20 cellular contexts compared by ENCODE assay signal in the genomic region with DNA sequence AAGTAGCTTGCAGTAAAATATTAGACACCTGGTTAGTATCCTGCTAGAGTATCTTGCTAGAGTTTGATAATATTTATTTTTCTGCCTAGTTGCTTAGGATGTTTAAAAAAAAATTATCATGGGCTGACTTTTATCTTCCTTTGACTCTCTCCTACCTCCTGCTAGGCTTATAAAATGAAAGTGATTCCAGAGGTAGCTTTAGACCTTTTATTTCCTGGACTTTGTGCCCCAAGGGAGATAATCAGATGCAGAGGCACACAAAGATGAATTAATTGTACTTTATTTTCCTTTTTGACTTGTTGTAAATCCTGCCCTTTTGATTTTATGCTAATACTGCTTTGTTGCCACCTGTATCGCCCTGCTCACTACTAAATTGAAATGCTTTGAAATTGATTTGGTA.
A peak's percentile ranks its signal among the peaks of the same experiment; 100 is the strongest.
DNase-seq lines count a peak whose midpoint lies in the region; ATAC-seq and TF ChIP-seq lines count a peak whose summit lies in the region.
"Had no signal": no experiment of that assay in that cellular context is flagged by ENCODE, and none has a peak within 500 bp of the region (broad histone marks: within the 10 kb centered on the region; RNA-seq: fewer than 3 reads in every experiment).

No MANE protein-coding gene starts in this region.

- intact Hi-C loops in left colon (cut with DNase I, micrococcal nuclease) (no loop called here), stomach (cut with DNase I; ENCODE audit: low total_unique reads) (no loop called here), cardiac septum (cut with DNase I) (no loop called here)

- peak overlapping the region in 1 of 4 donors; percentile 15 for H3K4me3 ChIP-seq in stomach
- H3K4me3 ChIP-seq: sigmoid colon, SJSA1, tibial nerve had no signal

- DNase-seq in NCI-H146 (lab: John Stamatoyannopoulos, UW) (peak; percentile 22), left colon (no peak), stomach (no peak), SHP77 treated with DMSO at 0.1 percent for 48 hours (lab: John Stamatoyannopoulos, UW) (no peak), cardiac septum (ENCODE audit: low spot score) (no peak)
- DNase-seq in activated CD4-positive, alpha-beta T cell treated with anti-CD3 and anti-CD28 coated beads, Interleukin-2, amount 10 ng/mL, durations not matched to agents 7 days and 5 days, result no peak
- DNase-seq in activated CD4-positive, alpha-beta T cell treated with anti-CD3 and anti-CD28 coated beads, Interleukin-2, amount 50 U/mL, for 1 hour, result no peak
- DNase-seq: activated B cell treated with CpG ODN at 0.5 μM for 24 hours; activated CD8-positive, alpha-beta memory T cell treated with anti-CD3 and anti-CD28 coated beads for 24 hours; activated T-cell treated with anti-CD3 and anti-CD28 coated beads, Interleukin-2, amount 50 U/mL, for 48 hours; Kasumi-1; NCI-H748 treated with DMSO at 0.1 percent for 48 hours; OCI-M1; sigmoid colon; stimulated activated CD4-positive, alpha-beta T cell treated with anti-CD3 and anti-CD28 coated beads, Interleukin-1b, Interleukin-23, amount 100 ng/mL, for 48 hours; stimulated activated naive CD4-positive, alpha-beta T cell had no signal

- no peak for TF ChIP-seq POLR2A in stomach (IDR thresholded peaks at IDR 0.05)

- H3K27ac Mint-ChIP-seq in activated CD4-positive, alpha-beta T cell treated with anti-CD3 and anti-CD28 coated beads, Interleukin-2, amount 10 ng/mL, durations not matched to agents 7 days and 5 days, result no peak overlapping the region
- H3K27ac Mint-ChIP-seq: activated B cell treated with CpG ODN at 0.5 μM for 24 hours had no signal

- TF ChIP-seq CTCF in VCaP (conservative IDR thresholded peaks at IDR 0.05) (no peak), stomach (IDR thresholded peaks at IDR 0.05) (no peak)

- no peak for TF ChIP-seq EP300 in stomach (IDR thresholded peaks at IDR 0.05)

- H3K27ac ChIP-seq in VCaP, result peak overlapping the region; percentile 67
- peak overlapping the region; percentile 40 to 86 (median 76) for H3K27ac ChIP-seq in stomach
- H3K27ac ChIP-seq: SJSA1, tibial nerve had no signal

- POLR2A ChIA-PET in activated CD4-positive, alpha-beta T cell treated with anti-CD3 and anti-CD28 coated beads, Interleukin-2, amount 10 ng/mL, durations not matched to agents 7 days and 5 days (lab: Charles Lee), result no interaction called here

- peaks cover 0 to 8% (median 3%) of the 10 kb centered on the region in 4 donors for H3K36me3 ChIP-seq in stomach

- H3K4me1 Mint-ChIP-seq in activated CD4-positive, alpha-beta T cell treated with anti-CD3 and anti-CD28 coated beads, Interleukin-2, amount 10 ng/mL, durations not matched to agents 7 days and 5 days, result peaks cover 31% of the 10 kb centered on the region

- H3K27me3 Mint-ChIP-seq in activated CD4-positive, alpha-beta T cell treated with anti-CD3 and anti-CD28 coated beads, Interleukin-2, amount 10 ng/mL, durations not matched to agents 7 days and 5 days, result no peaks in the 10 kb centered on the region

- H3K9me3 Mint-ChIP-seq in activated CD4-positive, alpha-beta T cell treated with anti-CD3 and anti-CD28 coated beads, Interleukin-2, amount 10 ng/mL, durations not matched to agents 7 days and 5 days, result no peaks in the 10 kb centered on the region
- H3K9me3 Mint-ChIP-seq: activated B cell treated with CpG ODN at 0.5 μM for 24 hours; activated naive CD4-positive, alpha-beta T cell treated with anti-CD3 and anti-CD28 coated beads, Interleukin-2, amount 50 U/mL, for 72 hours had no signal

- whole genome bisulfite sequencing in stomach, 5 donors, result 35 to 56% (median 38%) methylated on average over 1 of the region's 1 CpG

- no peak overlapping the region for H3K4me3 Mint-ChIP-seq in activated CD4-positive, alpha-beta T cell treated with anti-CD3 and anti-CD28 coated beads, Interleukin-2, amount 10 ng/mL, durations not matched to agents 7 days and 5 days
- H3K4me3 Mint-ChIP-seq: activated B cell treated with CpG ODN at 0.5 μM for 24 hours had no signal

- H3K27me3 ChIP-seq in stomach, result no peaks in the 10 kb centered on the region
- H3K27me3 ChIP-seq: sigmoid colon, SJSA1, tibial nerve had no signal

- CTCF ChIA-PET in activated CD4-positive, alpha-beta T cell treated with anti-CD3 and anti-CD28 coated beads, Interleukin-2, amount 10 ng/mL, durations not matched to agents 7 days and 5 days (lab: Charles Lee), result no interaction called here

- ATAC-seq in left colon, result peak; percentile 64
- ATAC-seq: activated naive CD4-positive, alpha-beta T cell treated with anti-CD3 and anti-CD28 coated beads, Interleukin-2, amount 50 U/mL, for 72 hours had no signal

- H3K9me3 ChIP-seq in stomach, result no peaks in the 10 kb centered on the region
- H3K9me3 ChIP-seq: sigmoid colon, SJSA1, tibial nerve had no signal

- H3K4me1 ChIP-seq in stomach, result peaks cover 42 to 69% (median 52%) of the 10 kb centered on the region in 4 donors

- no peaks in the 10 kb centered on the region for H3K36me3 Mint-ChIP-seq in activated CD4-positive, alpha-beta T cell treated with anti-CD3 and anti-CD28 coated beads, Interleukin-2, amount 10 ng/mL, durations not matched to agents 7 days and 5 days (ENCODE audit: low read depth)
- H3K36me3 Mint-ChIP-seq: activated naive CD4-positive, alpha-beta T cell treated with anti-CD3 and anti-CD28 coated beads, Interleukin-2, amount 50 U/mL, for 72 hours had no signal
